ENCODE assay signal across 38 cellular contexts in genomic region chr20:8635837-8636236, GRCh38.
"Had no signal": no experiment of that assay in that cellular context is flagged by ENCODE, and none has a peak within 500 bp of the region (broad histone marks: within the 10 kb centered on the region; RNA-seq: fewer than 3 reads in every experiment).

No MANE protein-coding gene starts in this region.

- H3K27ac Mint-ChIP-seq: activated naive CD4-positive, alpha-beta T cell treated with anti-CD3 and anti-CD28 coated beads for 36 hours; activated naive CD4-positive, alpha-beta T cell treated with anti-CD3 and anti-CD28 coated beads, Interleukin-2, amount 10 ng/mL, durations not matched to agents 7 days and 5 days; activated naive CD4-positive, alpha-beta T cell treated with anti-CD3 and anti-CD28 coated beads, Interleukin-2, amount 50 U/mL, for 24 hours; activated naive CD4-positive, alpha-beta T cell treated with anti-CD3 and anti-CD28 coated beads, Interleukin-2, amount 50 U/mL, for 72 hours; activated naive CD8-positive, alpha-beta T cell; activated naive CD8-positive, alpha-beta T cell treated with anti-CD3 and anti-CD28 coated beads for 36 hours; activated naive CD8-positive, alpha-beta T cell treated with anti-CD3 and anti-CD28 coated beads, Interleukin-2, amount 10 ng/mL, durations not matched to agents 7 days and 5 days; activated naive CD8-positive, alpha-beta T cell treated with anti-CD3 and anti-CD28 coated beads, Interleukin-2, amount 50 U/mL, for 24 hours; activated T-cell treated with anti-CD3 and anti-CD28 coated beads, Interleukin-2, amount 50 U/mL, for 24 hours; activated T-cell treated with anti-CD3 and anti-CD28 coated beads, Interleukin-2, amount 50 U/mL, for 72 hours; activated T-helper 1 cell treated with anti-CD3 and anti-CD28 coated beads, Interleukin-12 subunit alpha, Interleukin-12 subunit beta, Interleukin-2, Interleukin-4 antibody, amounts not matched to agents 30 ng/mL and 10 ng/mL and 1 ng/mL, durations not matched to agents 14 hours and 24 hours and 36 hours; activated T-helper 17 cell treated with anti-CD3 and anti-CD28 coated beads, Interleukin-2, amount 50 U/mL, for 72 hours; activated T-helper 2 cell treated with anti-CD3 and anti-CD28 coated beads, Interferon-gamma antibody, Interleukin-2, Interleukin-4, amounts not matched to agents 10 μg/mL and 5 μg/mL and 100 μg/mL, durations not matched to agents 14 hours and 24 hours and 36 hours; brain had no signal

- ATAC-seq: activated naive CD4-positive, alpha-beta T cell treated with anti-CD3 and anti-CD28 coated beads, Interleukin-2, amount 50 U/mL, for 72 hours; activated naive CD8-positive, alpha-beta T cell treated with anti-CD3 and anti-CD28 coated beads, Interleukin-2, amount 50 U/mL, for 24 hours; activated T-cell treated with anti-CD3 and anti-CD28 coated beads, Interleukin-2, amount 50 U/mL, for 4 hours; activated T-cell treated with anti-CD3 and anti-CD28 coated beads, Interleukin-2, amount 50 U/mL, for 72 hours; activated T-helper 17 cell treated with anti-CD3 and anti-CD28 coated beads, Interleukin-2, amount 50 U/mL, for 72 hours; body of pancreas had no signal

- H3K27me3 ChIP-seq: adrenal gland, ascending aorta, body of pancreas, brain microvascular endothelial cell, breast epithelium, cardiac muscle cell had no signal

- DNase-seq: activated effector memory CD4-positive, alpha-beta T cell treated with anti-CD3 and anti-CD28 coated beads, Interleukin-2, amount 50 U/mL, for 16 hours; activated effector memory CD4-positive, alpha-beta T cell treated with Interleukin-2 at 50 U/mL for 16 hours; activated gamma-delta T cell; activated gamma-delta T cell treated with Interleukin-2 at 50 U/mL for 16 hours; activated naive CD4-positive, alpha-beta T cell; activated naive CD4-positive, alpha-beta T cell treated with anti-CD3 and anti-CD28 coated beads for 36 hours; activated naive CD4-positive, alpha-beta T cell treated with anti-CD3 and anti-CD28 coated beads, Interleukin-2, amount 10 ng/mL, durations not matched to agents 7 days and 5 days; activated naive CD4-positive, alpha-beta T cell treated with anti-CD3 and anti-CD28 coated beads, Interleukin-2, amount 50 U/mL, for 16 hours; activated naive CD4-positive, alpha-beta T cell treated with Interleukin-2 at 50 U/mL for 16 hours; activated naive CD8-positive, alpha-beta T cell treated with anti-CD3 and anti-CD28 coated beads for 36 hours; activated naive CD8-positive, alpha-beta T cell treated with anti-CD3 and anti-CD28 coated beads, Interleukin-2, amount 10 ng/mL, durations not matched to agents 7 days and 5 days; activated naive CD8-positive, alpha-beta T cell treated with anti-CD3 and anti-CD28 coated beads, Interleukin-2, amount 50 U/mL, for 24 hours; activated T-cell treated with anti-CD3 and anti-CD28 coated beads, Interleukin-2, amount 50 U/mL, for 24 hours; activated T-cell treated with anti-CD3 and anti-CD28 coated beads, Interleukin-2, amount 50 U/mL, for 4 hours; activated T-cell treated with anti-CD3 and anti-CD28 coated beads, Interleukin-2, amount 50 U/mL, for 48 hours; activated T-cell treated with anti-CD3 and anti-CD28 coated beads, Interleukin-2, amount 50 U/mL, for 72 hours; adrenal gland; amniotic stem cell; amygdala; anterior cingulate cortex; aorta; body of pancreas; brain microvascular endothelial cell; central memory CD4-positive, alpha-beta T cell; cerebellar nuclear complex had no signal

- H3K27ac ChIP-seq: adrenal gland, ascending aorta, body of pancreas, brain microvascular endothelial cell, breast epithelium, cardiac muscle cell had no signal

- FAIRE-seq: astrocyte, bronchial epithelial cell had no signal

- H3K4me1 ChIP-seq: adrenal gland, ascending aorta, body of pancreas, breast epithelium had no signal

- H3K36me3 ChIP-seq: adrenal gland, ascending aorta, brain microvascular endothelial cell, breast epithelium, cardiac muscle cell had no signal

- H3K4me3 Mint-ChIP-seq: activated naive CD4-positive, alpha-beta T cell treated with anti-CD3 and anti-CD28 coated beads for 36 hours; activated naive CD4-positive, alpha-beta T cell treated with anti-CD3 and anti-CD28 coated beads, Interleukin-2, amount 10 ng/mL, durations not matched to agents 7 days and 5 days; activated naive CD4-positive, alpha-beta T cell treated with anti-CD3 and anti-CD28 coated beads, Interleukin-2, amount 50 U/mL, for 24 hours; activated naive CD8-positive, alpha-beta T cell; activated naive CD8-positive, alpha-beta T cell treated with anti-CD3 and anti-CD28 coated beads for 36 hours; activated naive CD8-positive, alpha-beta T cell treated with anti-CD3 and anti-CD28 coated beads, Interleukin-2, amount 10 ng/mL, durations not matched to agents 7 days and 5 days; activated naive CD8-positive, alpha-beta T cell treated with anti-CD3 and anti-CD28 coated beads, Interleukin-2, amount 50 U/mL, for 24 hours; activated T-cell treated with anti-CD3 and anti-CD28 coated beads, Interleukin-2, amount 50 U/mL, for 24 hours; activated T-cell treated with anti-CD3 and anti-CD28 coated beads, Interleukin-2, amount 50 U/mL, for 4 hours; activated T-cell treated with anti-CD3 and anti-CD28 coated beads, Interleukin-2, amount 50 U/mL, for 72 hours; activated T-helper 1 cell treated with anti-CD3 and anti-CD28 coated beads, Interleukin-12 subunit alpha, Interleukin-12 subunit beta, Interleukin-2, Interleukin-4 antibody, amounts not matched to agents 30 ng/mL and 10 ng/mL and 1 ng/mL, durations not matched to agents 14 hours and 24 hours and 36 hours; activated T-helper 17 cell treated with anti-CD3 and anti-CD28 coated beads, Interleukin-2, amount 50 U/mL, for 72 hours; brain; central memory CD8-positive, alpha-beta T cell had no signal

- H3K27me3 Mint-ChIP-seq: activated naive CD4-positive, alpha-beta T cell treated with anti-CD3 and anti-CD28 coated beads, Interleukin-2, amount 10 ng/mL, durations not matched to agents 7 days and 5 days; activated naive CD4-positive, alpha-beta T cell treated with anti-CD3 and anti-CD28 coated beads, Interleukin-2, amount 50 U/mL, for 24 hours; activated naive CD8-positive, alpha-beta T cell; activated naive CD8-positive, alpha-beta T cell treated with anti-CD3 and anti-CD28 coated beads for 36 hours; activated naive CD8-positive, alpha-beta T cell treated with anti-CD3 and anti-CD28 coated beads, Interleukin-2, amount 10 ng/mL, durations not matched to agents 7 days and 5 days; activated naive CD8-positive, alpha-beta T cell treated with anti-CD3 and anti-CD28 coated beads, Interleukin-2, amount 50 U/mL, for 24 hours; activated T-cell treated with anti-CD3 and anti-CD28 coated beads, Interleukin-2, amount 50 U/mL, for 24 hours; activated T-helper 17 cell treated with anti-CD3 and anti-CD28 coated beads, Interleukin-2, amount 50 U/mL, for 72 hours; brain; central memory CD8-positive, alpha-beta T cell had no signal

- H3K9me3 ChIP-seq: adrenal gland, ascending aorta, body of pancreas, breast epithelium had no signal

- H3K4me3 ChIP-seq: adrenal gland, ascending aorta, body of pancreas, breast epithelium, cardiac muscle cell had no signal

- H3K9me3 Mint-ChIP-seq: activated naive CD4-positive, alpha-beta T cell treated with anti-CD3 and anti-CD28 coated beads for 36 hours; activated naive CD4-positive, alpha-beta T cell treated with anti-CD3 and anti-CD28 coated beads, Interleukin-2, amount 10 ng/mL, durations not matched to agents 7 days and 5 days; activated naive CD8-positive, alpha-beta T cell treated with anti-CD3 and anti-CD28 coated beads for 36 hours; activated naive CD8-positive, alpha-beta T cell treated with anti-CD3 and anti-CD28 coated beads, Interleukin-2, amount 10 ng/mL, durations not matched to agents 7 days and 5 days; activated naive CD8-positive, alpha-beta T cell treated with anti-CD3 and anti-CD28 coated beads, Interleukin-2, amount 50 U/mL, for 24 hours; activated T-cell treated with anti-CD3 and anti-CD28 coated beads, Interleukin-2, amount 50 U/mL, for 24 hours; activated T-cell treated with anti-CD3 and anti-CD28 coated beads, Interleukin-2, amount 50 U/mL, for 4 hours; activated T-helper 1 cell treated with anti-CD3 and anti-CD28 coated beads, Interleukin-12 subunit alpha, Interleukin-12 subunit beta, Interleukin-2, Interleukin-4 antibody, amounts not matched to agents 30 ng/mL and 10 ng/mL and 1 ng/mL, durations not matched to agents 14 hours and 24 hours and 36 hours; activated T-helper 17 cell treated with anti-CD3 and anti-CD28 coated beads, Interleukin-2, amount 50 U/mL, for 72 hours; activated T-helper 2 cell treated with anti-CD3 and anti-CD28 coated beads, Interferon-gamma antibody, Interleukin-2, Interleukin-4, amounts not matched to agents 10 μg/mL and 5 μg/mL and 100 μg/mL, durations not matched to agents 14 hours and 24 hours and 36 hours; central memory CD8-positive, alpha-beta T cell had no signal

- H3K36me3 Mint-ChIP-seq: activated naive CD4-positive, alpha-beta T cell treated with anti-CD3 and anti-CD28 coated beads, Interleukin-2, amount 10 ng/mL, durations not matched to agents 7 days and 5 days; activated naive CD4-positive, alpha-beta T cell treated with anti-CD3 and anti-CD28 coated beads, Interleukin-2, amount 50 U/mL, for 24 hours; activated naive CD4-positive, alpha-beta T cell treated with anti-CD3 and anti-CD28 coated beads, Interleukin-2, amount 50 U/mL, for 72 hours; activated naive CD8-positive, alpha-beta T cell; activated naive CD8-positive, alpha-beta T cell treated with anti-CD3 and anti-CD28 coated beads for 36 hours; activated naive CD8-positive, alpha-beta T cell treated with anti-CD3 and anti-CD28 coated beads, Interleukin-2, amount 10 ng/mL, durations not matched to agents 7 days and 5 days; brain had no signal

- H3K4me1 Mint-ChIP-seq: activated naive CD4-positive, alpha-beta T cell treated with anti-CD3 and anti-CD28 coated beads, Interleukin-2, amount 10 ng/mL, durations not matched to agents 7 days and 5 days; activated naive CD4-positive, alpha-beta T cell treated with anti-CD3 and anti-CD28 coated beads, Interleukin-2, amount 50 U/mL, for 24 hours; activated naive CD8-positive, alpha-beta T cell treated with anti-CD3 and anti-CD28 coated beads for 36 hours; activated naive CD8-positive, alpha-beta T cell treated with anti-CD3 and anti-CD28 coated beads, Interleukin-2, amount 10 ng/mL, durations not matched to agents 7 days and 5 days; activated naive CD8-positive, alpha-beta T cell treated with anti-CD3 and anti-CD28 coated beads, Interleukin-2, amount 50 U/mL, for 24 hours; activated T-helper 17 cell treated with anti-CD3 and anti-CD28 coated beads, Interleukin-2, amount 50 U/mL, for 72 hours had no signal
